1 cellular context compared by ENCODE assay signal in genomic region chr10:4956088-4956487, GRCh38. TPM values are rescaled to one million over a fixed set of nuclear protein-coding genes. Genes with fewer than 3 reads are reported as not detected.
"Had no signal": no experiment of that assay in that cellular context is flagged by ENCODE, and none has a peak within 500 bp of the region (broad histone marks: within the 10 kb centered on the region; RNA-seq: fewer than 3 reads in every experiment).

No MANE protein-coding gene starts in this region.

RNA-seq across cellular contexts. Expression of gene AKR1C1, which starts 7.1 kb away (rescaled TPM):
- polyA plus RNA-seq: IgD-negative memory B cell had no signal

RNA-seq across cellular contexts. Expression of gene AKR1C2, which starts 47.6 kb away (rescaled TPM):
- polyA plus RNA-seq: IgD-negative memory B cell had no signal
